In the genomic region with DNA sequence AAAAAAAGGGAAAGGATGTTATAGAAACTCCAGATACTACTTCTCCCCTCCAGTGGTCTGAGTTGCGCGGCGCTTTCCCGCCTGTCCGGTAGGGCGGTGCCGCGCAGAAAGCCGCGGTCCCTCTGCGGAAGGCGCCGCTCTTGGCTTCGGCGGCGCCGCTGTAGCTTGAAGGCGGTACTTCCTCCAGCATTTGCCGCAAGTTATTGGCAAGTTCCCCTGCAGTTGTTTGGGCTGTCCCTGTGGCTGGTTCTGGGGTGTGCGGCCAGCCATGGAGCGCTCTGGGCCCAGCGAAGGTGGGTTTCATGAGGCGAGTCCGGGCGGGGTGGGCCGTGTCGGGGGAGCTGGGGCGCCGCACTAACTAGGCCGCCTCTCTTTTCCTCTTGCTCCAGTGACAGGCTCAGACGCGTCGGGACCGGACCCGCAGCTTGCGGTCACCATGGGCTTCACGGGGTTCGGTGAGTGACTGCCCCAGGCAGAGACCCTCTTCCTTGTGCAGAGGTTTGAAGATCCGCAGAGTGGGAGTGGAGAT, we compare ENCODE assay signal across 8 cellular contexts. TPM values are rescaled to one million over a fixed set of nuclear protein-coding genes. Genes with fewer than 3 reads are reported as not detected.
DNase-seq lines count a peak whose midpoint lies in the region; ATAC-seq and TF ChIP-seq lines count a peak whose summit lies in the region.
"Not testable (repeated sequence)": the region's sequence is repeated elsewhere in the genome, so short reads cannot be mapped to it uniquely, and the experiment has no call there.

A gene (plus strand): TSS at position 219 of the 529 bp plus-strand sequence. CDS start 50 bp downstream, at position 269.

- H3K27me3 ChIP-seq in cardiac muscle cell = not testable (repeated sequence)

- H3K27ac ChIP-seq in cardiac muscle cell = peak within 1 kb of the TSS; percentile 46

- H3K36me3 Mint-ChIP-seq in type B pancreatic cell = not testable (repeated sequence)

- not testable (repeated sequence) for H3K27me3 Mint-ChIP-seq in type B pancreatic cell

- TF ChIP-seq CTCF in GM12872 (IDR thresholded peaks at IDR 0.05; ENCODE audit: insufficient read depth, low read depth, low read length) = peak; percentile 78
- peak; percentile 54 for TF ChIP-seq CTCF in cardiac muscle cell (IDR thresholded peaks at IDR 0.05; ENCODE audit: low read depth, low read length)
- peak; percentile 76 for TF ChIP-seq CTCF in type B pancreatic cell (conservative IDR thresholded peaks at IDR 0.05)

- DNase-seq in NCI-H1105 treated with DMSO at 0.1 percent for 48 hours (lab: John Stamatoyannopoulos, UW) (peak; percentile 85), SW 1271 (lab: John Stamatoyannopoulos, UW) (peak; percentile 88 to 94), cardiac muscle cell (ENCODE audit: low read depth in 1 of 2, low spot score in 1 of 2) (peak; percentile 92 to 95), pons (ENCODE audit: low spot score) (peak; percentile 86), type B pancreatic cell (ENCODE audit: extremely low spot score, unreplicated experiment) (peak; percentile 87)
- peak; percentile 55 for DNase-seq in activated naive CD8-positive, alpha-beta T cell treated with anti-CD3 and anti-CD28 coated beads, Interleukin-2, amount 50 U/mL, for 16 hours (ENCODE audit: low read depth, low spot score)

- peak within 1 kb of the TSS; percentile 55 for H3K27ac Mint-ChIP-seq in type B pancreatic cell

- not testable (repeated sequence) for H3K4me1 ChIP-seq in cardiac muscle cell (ENCODE audit: low read depth)

- H3K4me3 ChIP-seq in cardiac muscle cell = peak within 1 kb of the TSS; percentile 64

- H3K36me3 ChIP-seq in cardiac muscle cell = peaks cover 11% of the 10 kb centered on the region

- not testable (repeated sequence) for H3K9me3 ChIP-seq in cardiac muscle cell (ENCODE audit: low read depth)

- H3K4me1 Mint-ChIP-seq in type B pancreatic cell (ENCODE audit: unreplicated experiment) = not testable (repeated sequence)

- not testable (repeated sequence) for H3K9me3 Mint-ChIP-seq in type B pancreatic cell

- peak within 1 kb of the TSS; percentile 93 for H3K4me3 Mint-ChIP-seq in type B pancreatic cell

- peak; percentile 99 for ATAC-seq in HG02678 (IDR thresholded peaks at IDR 0.05; ENCODE audit: unreplicated experiment)

RNA-seq across cellular contexts. Expression of the gene that starts here (rescaled TPM):
- total RNA-seq in cardiac muscle cell (18.2 and 22.7 TPM in 2 replicates), type B pancreatic cell (ENCODE audit: low replicate concordance) (33.4 and 50.2 TPM in 2 replicates)
- polyA plus RNA-seq in cardiac muscle cell = 21.8 and 40.8 TPM in 2 replicates

Comparison
In these comparisons a context has a peak if more than half of its experiments do, and no peak if none do; other contexts are left out.
1. Peak in every context shown above with its lines: DNase-seq, ATAC-seq, H3K4me3 ChIP-seq and H3K27ac ChIP-seq.